Comparison of ENCODE assay signal across 23 cellular contexts in genomic region chr6:150123645-150124044, GRCh38. TPM values are rescaled to one million over a fixed set of nuclear protein-coding genes. Genes with fewer than 3 reads are reported as not detected.
"Had no signal": no experiment of that assay in that cellular context is flagged by ENCODE, and none has a peak within 500 bp of the region (broad histone marks: within the 10 kb centered on the region; RNA-seq: fewer than 3 reads in every experiment).

No MANE protein-coding gene starts in this region.

- H3K36me3 ChIP-seq: SJSA1 had no signal

- FAIRE-seq: HTR-8/SVneo, RCC 7860 had no signal

- H3K9me3 ChIP-seq: SJSA1 had no signal

- H3K27ac ChIP-seq: HL-60, KMS-11, SJSA1, SK-N-MC had no signal

- H3K9ac ChIP-seq: KMS-11 had no signal

- H3K4me3 ChIP-seq: SJSA1, SK-N-MC had no signal

- H3K4me1 ChIP-seq: SJSA1 had no signal

- DNase-seq: MV-4-11, NCI-H1092, NCI-H1105 treated with DMSO at 0.1 percent for 48 hours, NCI-H1417 treated with DMSO at 0.1 percent for 48 hours, NCI-H187, NCI-H2029, NCI-H2081 treated with DMSO at 0.1 percent for 48 hours, NCI-H2171, NCI-H226, NCI-H446, NCI-H510A, NCI-H524 treated with DMSO at 0.1 percent for 48 hours, NCI-H69, NCI-H774, Right ventricle myocardium superior, RPMI8226, SIG-M5 had no signal

- H3K4me2 ChIP-seq: KMS-11 had no signal

- H3K27me3 ChIP-seq: SJSA1 had no signal

RNA-seq across cellular contexts. Expression of gene PPP1R14C, which starts 19.2 kb away (rescaled TPM):
- total RNA-seq: SJSA1 had no signal
